Comparison of ENCODE assay signal across 1 cellular context in the genomic region with DNA sequence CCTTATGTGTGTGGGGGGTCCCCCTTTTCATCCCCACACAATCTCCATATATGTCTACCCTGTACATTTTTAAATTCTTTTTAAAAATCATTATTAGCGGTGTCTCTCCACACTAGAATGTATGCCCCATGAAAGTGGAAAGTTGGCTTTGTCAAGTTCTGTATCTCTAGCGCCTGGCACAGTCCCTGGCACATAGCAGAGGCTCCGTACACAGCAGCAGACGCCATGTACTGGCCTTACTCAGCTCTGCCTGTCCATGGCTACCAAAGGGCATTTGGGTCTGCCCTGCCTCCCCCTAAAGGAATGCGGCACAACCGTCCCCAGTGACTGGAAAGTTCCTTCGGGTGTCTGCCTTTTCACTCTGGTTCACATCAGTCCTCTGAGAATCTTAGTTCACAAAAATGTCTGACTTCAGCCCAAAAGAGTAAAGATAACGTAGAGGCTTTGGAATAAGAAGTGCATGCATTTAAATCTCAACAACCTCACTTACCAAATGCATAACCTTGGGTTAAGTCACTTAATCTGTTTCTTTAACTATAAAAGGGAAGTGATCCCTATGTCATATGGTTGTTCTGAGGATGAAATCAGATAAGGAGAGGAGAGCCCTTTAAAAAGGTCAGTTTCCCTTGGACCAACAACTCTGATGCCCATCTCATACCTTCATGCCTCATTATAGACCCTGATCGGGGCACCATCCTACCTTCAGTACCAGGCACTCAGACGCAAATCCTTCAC.
TF ChIP-seq lines count a peak whose summit lies in the region.

No MANE protein-coding gene starts in this region.

TF ChIP-seq in endothelial cell of umbilical vein, 7 proteins besides CTCF, POLR2A, EP300 and RAD21:
- TF ChIP-seq GATA2 (IDR thresholded peaks at IDR 0.05; ENCODE audit: insufficient read depth, insufficient read length, low read depth, low read length) = no peak
- no peak for TF ChIP-seq MYC (IDR thresholded peaks at IDR 0.05; ENCODE audit: low read depth, low read length)
- no peak for TF ChIP-seq JUN (IDR thresholded peaks at IDR 0.05; ENCODE audit: borderline replicate concordance, insufficient read depth, insufficient read length, low read depth)
- TF ChIP-seq, protein P1, sequence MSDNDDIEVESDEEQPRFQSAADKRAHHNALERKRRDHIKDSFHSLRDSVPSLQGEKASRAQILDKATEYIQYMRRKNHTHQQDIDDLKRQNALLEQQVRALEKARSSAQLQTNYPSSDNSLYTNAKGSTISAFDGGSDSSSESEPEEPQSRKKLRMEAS (IDR thresholded peaks at IDR 0.05; ENCODE audit: insufficient read depth, insufficient read length) = no peak
- no peak for TF ChIP-seq EZH2 (IDR thresholded peaks at IDR 0.05; ENCODE audit: borderline replicate concordance, low read depth, low read length, severe bottlenecking)
- TF ChIP-seq FOS (IDR thresholded peaks at IDR 0.05; ENCODE audit: borderline replicate concordance, insufficient read depth, low read length) = no peak
- no peak for TF ChIP-seq POLR2AphosphoS5 (IDR thresholded peaks at IDR 0.05; ENCODE audit: insufficient read depth, low read depth, low read length)
